Comparison of ENCODE assay signal across 12 cellular contexts in genomic region chr16:70725912-70726828, GRCh38. TPM values are rescaled to one million over a fixed set of nuclear protein-coding genes. Genes with fewer than 3 reads are reported as not detected.
DNase-seq lines count a peak whose midpoint lies in the region; ATAC-seq and TF ChIP-seq lines count a peak whose summit lies in the region.
"Had no signal": no experiment of that assay in that cellular context is flagged by ENCODE, and none has a peak within 500 bp of the region (broad histone marks: within the 10 kb centered on the region; RNA-seq: fewer than 3 reads in every experiment).

No MANE protein-coding gene starts in this region.

- no peak for TF ChIP-seq POLR2A in esophagus muscularis mucosa (IDR thresholded peaks at IDR 0.05; ENCODE audit: low read depth)

- H3K27ac ChIP-seq in esophagus muscularis mucosa (replicated peaks in 1 of 4) (peak overlapping the region; percentile 87 to 89 (median 89)), stomach smooth muscle (ENCODE audit: low read length) (peak overlapping the region; percentile 92)

- H3K4me3 ChIP-seq in esophagus muscularis mucosa (peak overlapping the region in 1 of 4 donors; percentile 22), stomach smooth muscle (ENCODE audit: low read length in 2 of 2) (peak overlapping the region in 1 of 2 donors; percentile 47)

- H3K36me3 ChIP-seq in esophagus muscularis mucosa, result peaks cover 0 to 37% (median 15%) of the 10 kb centered on the region in 4 donors
- peaks cover 5 to 7% of the 10 kb centered on the region in 2 donors for H3K36me3 ChIP-seq in stomach smooth muscle (ENCODE audit: control insufficient read depth in 2 of 2, insufficient read depth in 2 of 2, low read length in 2 of 2)

- no peaks in the 10 kb centered on the region for H3K27me3 ChIP-seq in esophagus muscularis mucosa
- no peaks in the 10 kb centered on the region for H3K27me3 ChIP-seq in stomach smooth muscle (ENCODE audit: control insufficient read depth in 1 of 2, insufficient read depth in 2 of 2, low read length in 2 of 2)

- H3K4me1 ChIP-seq in esophagus muscularis mucosa, result peaks cover 33 to 48% (median 41%) of the 10 kb centered on the region in 4 donors
- H3K4me1 ChIP-seq in stomach smooth muscle (ENCODE audit: control insufficient read depth, insufficient read depth, low read length), result peaks cover 33% of the 10 kb centered on the region

- DNase-seq in NCI-H2227 treated with DMSO at 0.1 percent for 48 hours (lab: John Stamatoyannopoulos, UW) (peak; percentile 31), esophagus muscularis mucosa (ENCODE audit: extremely low spot score) (no peak), medulla oblongata (ENCODE audit: extremely low spot score) (peak; percentile 94), NCI-H2029 treated with DMSO at 0.1 percent for 48 hours (lab: John Stamatoyannopoulos, UW) (no peak)
- DNase-seq: activated T-cell treated with anti-CD3 and anti-CD28 coated beads, Interleukin-2, amount 50 U/mL, for 72 hours; effector memory CD8-positive, alpha-beta T cell; HFFc6; NCI-H510A had no signal

- no peak for ATAC-seq in HG03280 (IDR thresholded peaks at IDR 0.05; ENCODE audit: unreplicated experiment)
- no peak for ATAC-seq in HG03460 (IDR thresholded peaks at IDR 0.05; ENCODE audit: unreplicated experiment)
- no peak for ATAC-seq in HG02759 (IDR thresholded peaks at IDR 0.05; ENCODE audit: unreplicated experiment)
- ATAC-seq: activated T-cell treated with anti-CD3 and anti-CD28 coated beads, Interleukin-2, amount 50 U/mL, for 72 hours; effector memory CD8-positive, alpha-beta T cell had no signal

- TF ChIP-seq EP300 in esophagus muscularis mucosa (IDR thresholded peaks at IDR 0.05), result no peak

- no peak for TF ChIP-seq CTCF in esophagus muscularis mucosa (IDR thresholded peaks at IDR 0.05)

- intact Hi-C loops in esophagus muscularis mucosa (cut with DNase I), result no loop called here

- peak overlapping the region; percentile 42 to 62 for H3K9ac ChIP-seq in stomach smooth muscle (ENCODE audit: low read length in 2 of 2)

- WGBS in esophagus muscularis mucosa, result 50% methylated on average over 28 of the region's 31 CpGs

- H3K9me3 ChIP-seq in esophagus muscularis mucosa (no peaks in the 10 kb centered on the region), stomach smooth muscle (ENCODE audit: control insufficient read depth in 2 of 2, low read length in 2 of 2) (no peaks in the 10 kb centered on the region)

RNA-seq across cellular contexts. Expression of gene MTSS2, which starts 40.3 kb away (rescaled TPM):
- total RNA-seq in esophagus muscularis mucosa, result 100 to 1,000 TPM in 2 of 4 donors, 10 to 100 TPM in 2; 74.9 to 238 (median 130) TPM

Comparison
In these comparisons a context has a peak if more than half of its experiments do, and no peak if none do; other contexts are left out.
1. DNase-seq: peak in NCI-H2227 treated with DMSO at 0.1 percent for 48 hours (single experiment) and medulla oblongata (single experiment); none in esophagus muscularis mucosa (single experiment) and NCI-H2029 treated with DMSO at 0.1 percent for 48 hours (single experiment).